Comparison of ENCODE assay signal across 1 cellular context in genomic region chr1:23246274-23246673, GRCh38.
TF ChIP-seq lines count a peak whose summit lies in the region.

No MANE protein-coding gene starts in this region.

TF ChIP-seq in SK-N-SH, 30 proteins besides CTCF, POLR2A, EP300 and RAD21 (continued from another document):
- TF ChIP-seq, protein P1, sequence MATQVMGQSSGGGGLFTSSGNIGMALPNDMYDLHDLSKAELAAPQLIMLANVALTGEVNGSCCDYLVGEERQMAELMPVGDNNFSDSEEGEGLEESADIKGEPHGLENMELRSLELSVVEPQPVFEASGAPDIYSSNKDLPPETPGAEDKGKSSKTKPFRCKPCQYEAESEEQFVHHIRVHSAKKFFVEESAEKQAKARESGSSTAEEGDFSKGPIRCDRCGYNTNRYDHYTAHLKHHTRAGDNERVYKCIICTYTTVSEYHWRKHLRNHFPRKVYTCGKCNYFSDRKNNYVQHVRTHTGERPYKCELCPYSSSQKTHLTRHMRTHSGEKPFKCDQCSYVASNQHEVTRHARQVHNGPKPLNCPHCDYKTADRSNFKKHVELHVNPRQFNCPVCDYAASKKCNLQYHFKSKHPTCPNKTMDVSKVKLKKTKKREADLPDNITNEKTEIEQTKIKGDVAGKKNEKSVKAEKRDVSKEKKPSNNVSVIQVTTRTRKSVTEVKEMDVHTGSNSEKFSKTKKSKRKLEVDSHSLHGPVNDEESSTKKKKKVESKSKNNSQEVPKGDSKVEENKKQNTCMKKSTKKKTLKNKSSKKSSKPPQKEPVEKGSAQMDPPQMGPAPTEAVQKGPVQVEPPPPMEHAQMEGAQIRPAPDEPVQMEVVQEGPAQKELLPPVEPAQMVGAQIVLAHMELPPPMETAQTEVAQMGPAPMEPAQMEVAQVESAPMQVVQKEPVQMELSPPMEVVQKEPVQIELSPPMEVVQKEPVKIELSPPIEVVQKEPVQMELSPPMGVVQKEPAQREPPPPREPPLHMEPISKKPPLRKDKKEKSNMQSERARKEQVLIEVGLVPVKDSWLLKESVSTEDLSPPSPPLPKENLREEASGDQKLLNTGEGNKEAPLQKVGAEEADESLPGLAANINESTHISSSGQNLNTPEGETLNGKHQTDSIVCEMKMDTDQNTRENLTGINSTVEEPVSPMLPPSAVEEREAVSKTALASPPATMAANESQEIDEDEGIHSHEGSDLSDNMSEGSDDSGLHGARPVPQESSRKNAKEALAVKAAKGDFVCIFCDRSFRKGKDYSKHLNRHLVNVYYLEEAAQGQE (IDR thresholded peaks at IDR 0.05; ENCODE audit: low read depth, low read length): no peak
- no peak for TF ChIP-seq EZH2phosphoT487 (IDR thresholded peaks at IDR 0.05; ENCODE audit: borderline replicate concordance, low read depth)
- no peak for TF ChIP-seq FOXJ3 (CRISPR knock-in tag; IDR thresholded peaks at IDR 0.05)
- TF ChIP-seq USF1 (IDR thresholded peaks at IDR 0.05; ENCODE audit: borderline replicate concordance, low read depth): no peak
- no peak for TF ChIP-seq USF2 (IDR thresholded peaks at IDR 0.05; ENCODE audit: borderline replicate concordance, low read depth, low read length)
- no peak for TF ChIP-seq MEF2A (IDR thresholded peaks at IDR 0.05; ENCODE audit: borderline replicate concordance, low read depth)
- TF ChIP-seq RXRA (IDR thresholded peaks at IDR 0.05; ENCODE audit: borderline replicate concordance, low read depth): no peak
- TF ChIP-seq NRF1 (IDR thresholded peaks at IDR 0.05; ENCODE audit: low read depth, low read length): no peak
- TF ChIP-seq YY1 (IDR thresholded peaks at IDR 0.05; ENCODE audit: low read depth): no peak
- TF ChIP-seq NFIC (IDR thresholded peaks at IDR 0.05; ENCODE audit: borderline replicate concordance): no peak
